In the genomic region with DNA sequence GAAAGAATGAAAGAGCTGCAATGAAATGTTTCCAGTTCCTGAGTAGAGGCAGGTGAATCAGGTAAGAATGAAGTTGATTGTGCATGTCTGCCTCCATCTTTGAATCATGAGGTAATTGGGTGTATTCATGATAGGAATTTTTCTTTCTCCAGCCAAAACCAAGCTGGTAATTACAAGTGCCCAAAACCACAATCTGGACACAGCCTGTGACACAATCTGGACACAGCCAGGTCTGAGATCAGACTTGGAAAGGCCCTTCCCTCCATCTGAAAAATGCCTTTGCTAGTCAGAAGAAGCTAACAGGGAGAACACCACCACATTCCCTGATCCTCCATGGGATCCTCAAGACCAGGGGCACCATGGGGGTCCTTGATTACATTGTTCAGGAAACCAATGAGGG, we compare ENCODE assay signal across 17 cellular contexts.
DNase-seq lines count a peak whose midpoint lies in the region; ATAC-seq and TF ChIP-seq lines count a peak whose summit lies in the region.
"Had no signal": no experiment of that assay in that cellular context is flagged by ENCODE, and none has a peak within 500 bp of the region (broad histone marks: within the 10 kb centered on the region; RNA-seq: fewer than 3 reads in every experiment).

No MANE protein-coding gene starts in this region.

- H3K27ac Mint-ChIP-seq in nephron progenitor cell, result no peak overlapping the region
- H3K27ac Mint-ChIP-seq: activated CD4-positive, alpha-beta memory T cell treated with anti-CD3 and anti-CD28 coated beads, Interleukin-2, amount 10 ng/mL, durations not matched to agents 7 days and 5 days had no signal

- no peak overlapping the region for H3K4me3 Mint-ChIP-seq in nephron progenitor cell
- H3K4me3 Mint-ChIP-seq: activated CD4-positive, alpha-beta memory T cell treated with anti-CD3 and anti-CD28 coated beads, Interleukin-2, amount 10 ng/mL, durations not matched to agents 7 days and 5 days had no signal

- TF ChIP-seq CTCF in lower lobe of right lung (IDR thresholded peaks at IDR 0.05), result no peak
- TF ChIP-seq CTCF in nephron progenitor cell (IDR thresholded peaks at IDR 0.05), result no peak

- H3K4me1 Mint-ChIP-seq in nephron progenitor cell, result no peaks in the 10 kb centered on the region
- H3K4me1 Mint-ChIP-seq: activated CD4-positive, alpha-beta memory T cell treated with anti-CD3 and anti-CD28 coated beads, Interleukin-2, amount 10 ng/mL, durations not matched to agents 7 days and 5 days had no signal

- H3K27me3 ChIP-seq in lower lobe of right lung (ENCODE audit: low read depth), result no peaks in the 10 kb centered on the region
- H3K27me3 ChIP-seq: BLaER1 treated with 17β-estradiol and CSF1 and Interleukin-3, amounts not matched to agents 10 nM and 100 nM; cardiac muscle cell; vagina had no signal

- no peak overlapping the region for H3K4me3 ChIP-seq in lower lobe of right lung
- H3K4me3 ChIP-seq: BLaER1 treated with 17β-estradiol and CSF1 and Interleukin-3, amounts not matched to agents 10 nM and 100 nM; cardiac muscle cell; vagina had no signal

- intact Hi-C loops in lower lobe of right lung (cut with DNase I), result no loop called here

- H3K36me3 Mint-ChIP-seq in nephron progenitor cell (ENCODE audit: low read depth), result no peaks in the 10 kb centered on the region

- peaks cover 2% of the 10 kb centered on the region for H3K27me3 Mint-ChIP-seq in nephron progenitor cell (ENCODE audit: low read depth, poor library complexity)

- no peaks in the 10 kb centered on the region for H3K9me3 ChIP-seq in lower lobe of right lung
- H3K9me3 ChIP-seq: BLaER1 treated with 17β-estradiol and CSF1 and Interleukin-3, amounts not matched to agents 10 nM and 100 nM; vagina had no signal

- peaks cover 6% of the 10 kb centered on the region for H3K9me3 Mint-ChIP-seq in nephron progenitor cell
- H3K9me3 Mint-ChIP-seq: activated CD4-positive, alpha-beta memory T cell treated with anti-CD3 and anti-CD28 coated beads, Interleukin-2, amount 10 ng/mL, durations not matched to agents 7 days and 5 days had no signal

- no peaks in the 10 kb centered on the region for H3K4me1 ChIP-seq in lower lobe of right lung
- H3K4me1 ChIP-seq: BLaER1 treated with 17β-estradiol and CSF1 and Interleukin-3, amounts not matched to agents 10 nM and 100 nM; parathyroid adenoma; vagina had no signal

- H3K27ac ChIP-seq in lower lobe of right lung, result no peak overlapping the region
- H3K27ac ChIP-seq: BLaER1 treated with 17β-estradiol and CSF1 and Interleukin-3, amounts not matched to agents 10 nM and 100 nM; cardiac muscle cell; parathyroid adenoma; vagina had no signal

- ATAC-seq in lower lobe of right lung (peak; percentile 25 to 43), GM21447 (IDR thresholded peaks at IDR 0.05; ENCODE audit: unreplicated experiment) (no peak), GM21526 (IDR thresholded peaks at IDR 0.05; ENCODE audit: low FRiP score, unreplicated experiment) (no peak)

- peak; percentile 83 for DNase-seq in AG20443 (ENCODE audit: low spot score)
- peak; percentile 87 for DNase-seq in LHCN-M2 (ENCODE audit: low read depth)
- DNase-seq in cerebellum (ENCODE audit: low spot score), result peak; percentile 37
- DNase-seq in lower lobe of right lung, result no peak
- no peak for DNase-seq in NCI-H82 treated with DMSO at 0.1 percent for 48 hours (lab: John Stamatoyannopoulos, UW; ENCODE audit: unreplicated experiment)
- DNase-seq in nephron progenitor cell, result no peak
- DNase-seq: activated CD4-positive, alpha-beta memory T cell treated with anti-CD3 and anti-CD28 coated beads, Interleukin-2, amount 10 ng/mL, durations not matched to agents 7 days and 5 days; activated gamma-delta T cell; NCI-H1105; NCI-H446 treated with DMSO at 0.1 percent for 48 hours; T-helper 9 cell had no signal

- no peaks in the 10 kb centered on the region for H3K36me3 ChIP-seq in lower lobe of right lung
- H3K36me3 ChIP-seq: BLaER1 treated with 17β-estradiol and CSF1 and Interleukin-3, amounts not matched to agents 10 nM and 100 nM; cardiac muscle cell; vagina had no signal

Comparison
In these comparisons a context has a peak if more than half of its experiments do, and no peak if none do; other contexts are left out.
1. DNase-seq: peak in AG20443 (single experiment), LHCN-M2 (single experiment) and cerebellum (single experiment); none in lower lobe of right lung (single experiment), NCI-H82 treated with DMSO at 0.1 percent for 48 hours (single experiment) and nephron progenitor cell (single experiment).
2. ATAC-seq: peak in lower lobe of right lung (2 of 2); none in GM21447 (single experiment) and GM21526 (single experiment).